In the genomic region with DNA sequence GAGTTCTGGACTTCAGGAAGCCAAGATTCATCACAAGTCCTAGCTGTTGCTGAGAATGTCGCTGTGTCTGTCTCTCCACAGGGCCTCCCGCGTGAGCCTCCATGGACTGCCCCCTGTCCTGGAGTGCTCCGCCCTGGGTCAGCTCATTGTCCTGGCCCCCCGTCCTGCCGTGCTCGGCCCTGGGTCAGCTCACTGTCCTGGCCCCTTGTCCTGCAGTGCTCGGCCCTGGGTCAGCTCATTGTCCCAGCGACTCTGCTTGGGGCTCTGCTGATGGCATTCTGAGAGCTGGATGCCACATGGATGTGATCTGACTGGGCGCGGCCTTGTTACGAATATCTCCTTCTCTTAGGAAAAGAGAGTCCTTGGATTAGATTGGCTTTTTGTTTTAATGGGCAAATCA, we compare ENCODE assay signal across 23 cellular contexts.
"Had no signal": no experiment of that assay in that cellular context is flagged by ENCODE, and none has a peak within 500 bp of the region (broad histone marks: within the 10 kb centered on the region; RNA-seq: fewer than 3 reads in every experiment).

No MANE protein-coding gene starts in this region.

- H3K9ac ChIP-seq: SK-N-SH had no signal

- H3K4me1 ChIP-seq: pancreas, vagina had no signal

- H3K27ac Mint-ChIP-seq: activated CD8-positive, alpha-beta T cell treated with anti-CD3 and anti-CD28 coated beads for 36 hours; activated naive CD8-positive, alpha-beta T cell; activated T-cell treated with anti-CD3 and anti-CD28 coated beads, Interleukin-2, amount 50 U/mL, for 72 hours had no signal

- H3K4me3 Mint-ChIP-seq: activated CD8-positive, alpha-beta T cell treated with anti-CD3 and anti-CD28 coated beads for 36 hours; activated naive CD8-positive, alpha-beta T cell; activated T-cell treated with anti-CD3 and anti-CD28 coated beads, Interleukin-2, amount 50 U/mL, for 72 hours; effector memory CD8-positive, alpha-beta T cell; neural crest cell had no signal

- DNase-seq: activated CD4-positive, alpha-beta T cell treated with anti-CD3 and anti-CD28 coated beads for 48 hours; activated CD4-positive, CD25-positive, alpha-beta regulatory T cell; activated CD8-positive, alpha-beta T cell treated with anti-CD3 and anti-CD28 coated beads for 36 hours; activated T-cell treated with anti-CD3 and anti-CD28 coated beads, Interleukin-2, amount 50 U/mL, for 72 hours; amygdala; effector memory CD8-positive, alpha-beta T cell; esophagus squamous epithelium; left cardiac atrium; midbrain; SK-N-SH; stimulated activated CD4-positive, alpha-beta T cell treated with anti-CD3 and anti-CD28 coated beads, Interleukin-12 subunit alpha, Interleukin-12 subunit beta, amount 100 ng/mL, for 4 hours; stimulated activated CD4-positive, alpha-beta T cell treated with anti-CD3 and anti-CD28 coated beads, Interleukin-1b, Interleukin-23, amount 100 ng/mL, for 48 hours; stimulated activated CD8-positive, alpha-beta memory T cell treated with anti-CD3 and anti-CD28 coated beads, Interleukin-4, amount 100 ng/mL, for 48 hours; stimulated activated naive CD4-positive, alpha-beta T cell treated with Interleukin-2 at 50 U/mL for 16 hours; T-helper 1 cell; T-helper 9 cell; transverse colon had no signal

- H3K27me3 Mint-ChIP-seq: activated CD8-positive, alpha-beta T cell treated with anti-CD3 and anti-CD28 coated beads for 36 hours; activated naive CD8-positive, alpha-beta T cell; effector memory CD8-positive, alpha-beta T cell had no signal

- H3K9me3 Mint-ChIP-seq: activated CD8-positive, alpha-beta T cell treated with anti-CD3 and anti-CD28 coated beads for 36 hours; activated T-cell treated with anti-CD3 and anti-CD28 coated beads, Interleukin-2, amount 50 U/mL, for 72 hours; effector memory CD8-positive, alpha-beta T cell; neural crest cell had no signal

- H3K4me3 ChIP-seq: cardiac muscle cell, esophagus squamous epithelium, lung, pancreas, transverse colon, vagina had no signal

- H3K9me3 ChIP-seq: esophagus squamous epithelium, pancreas, SK-N-SH, transverse colon, vagina had no signal

- H3K27me3 ChIP-seq: esophagus squamous epithelium, pancreas, transverse colon, vagina had no signal

- H3K4me2 ChIP-seq: SK-N-SH had no signal

- H3K27ac ChIP-seq: cardiac muscle cell, esophagus squamous epithelium, pancreas, transverse colon, vagina had no signal

- ATAC-seq: activated CD8-positive, alpha-beta T cell treated with anti-CD3 and anti-CD28 coated beads for 36 hours; activated T-cell treated with anti-CD3 and anti-CD28 coated beads, Interleukin-2, amount 50 U/mL, for 72 hours; effector memory CD8-positive, alpha-beta T cell; left cardiac atrium; pancreas had no signal

- H3K36me3 ChIP-seq: cardiac muscle cell, transverse colon, vagina had no signal
